30 cellular contexts compared by ENCODE assay signal in the genomic region with DNA sequence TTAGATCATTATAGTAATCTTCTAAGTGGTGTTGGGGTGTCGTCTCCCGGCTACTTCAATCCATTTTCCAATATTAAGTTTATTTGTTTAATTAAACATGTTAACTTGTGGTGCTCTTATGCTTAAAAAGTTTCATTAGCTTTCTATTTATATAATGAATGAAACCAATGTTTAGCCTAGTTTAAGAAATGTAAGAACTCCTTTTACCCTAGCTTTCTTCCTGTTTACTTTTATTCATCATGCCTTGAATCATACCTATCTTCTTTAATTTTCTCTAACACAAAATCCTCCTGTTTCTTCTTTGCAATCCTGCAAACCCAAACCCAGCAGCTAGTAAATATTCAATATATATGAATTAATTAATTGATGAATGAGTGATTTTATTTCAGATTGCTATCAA.
"Had no signal": no experiment of that assay in that cellular context is flagged by ENCODE, and none has a peak within 500 bp of the region (broad histone marks: within the 10 kb centered on the region; RNA-seq: fewer than 3 reads in every experiment).

No MANE protein-coding gene starts in this region.

- H3K4me3 ChIP-seq: colonic mucosa, coronary artery, dorsolateral prefrontal cortex, esophagus muscularis mucosa, esophagus squamous epithelium, gastrocnemius medialis, gastroesophageal sphincter, heart left ventricle, heart right ventricle, hepatocyte had no signal

- H2AFZ ChIP-seq: hepatocyte had no signal

- H3K4me1 ChIP-seq: colonic mucosa, esophagus muscularis mucosa, esophagus squamous epithelium, foreskin keratinocyte, gastrocnemius medialis, gastroesophageal sphincter, heart left ventricle, heart right ventricle had no signal

- FAIRE-seq: colon, endometrium, endothelial cell of umbilical vein, frontal cortex had no signal

- H3K4me2 ChIP-seq: hepatocyte had no signal

- ATAC-seq: effector memory CD8-positive, alpha-beta T cell; esophagus mucosa; foreskin keratinocyte; gastrocnemius medialis; gastroesophageal sphincter; heart left ventricle; heart right ventricle had no signal

- H3K27ac ChIP-seq: colonic mucosa, coronary artery, dorsolateral prefrontal cortex, epithelial cell of prostate, esophagus muscularis mucosa, esophagus squamous epithelium, foreskin keratinocyte, gastrocnemius medialis, gastroesophageal sphincter, heart left ventricle, heart right ventricle, hepatocyte had no signal

- H3K9me3 Mint-ChIP-seq: dendritic cell treated with granulocyte-macrophage colony-stimulating factor and Interleukin-4, amounts not matched to agents 40 ng/mL and 50 ng/mL, for 4 days; endodermal cell had no signal

- H3K27me3 ChIP-seq: colonic mucosa, dorsolateral prefrontal cortex, esophagus muscularis mucosa, esophagus squamous epithelium, foreskin keratinocyte, gastrocnemius medialis, gastroesophageal sphincter, heart left ventricle, heart right ventricle, hepatocyte had no signal

- H3K4me3 Mint-ChIP-seq: dendritic cell treated with granulocyte-macrophage colony-stimulating factor and Interleukin-4, amounts not matched to agents 40 ng/mL and 50 ng/mL, for 4 days; effector memory CD8-positive, alpha-beta T cell; endodermal cell had no signal

- DNase-seq: colonic mucosa; cortex of kidney; dermis blood vessel endothelial cell; dorsolateral prefrontal cortex; effector CD4-positive, alpha-beta T cell; effector CD8-positive, alpha-beta T cell; effector memory CD4-positive, alpha-beta T cell; effector memory CD8-positive, alpha-beta T cell; endodermal cell; erythroblast; esophagus squamous epithelium; foreskin fibroblast; foreskin keratinocyte; foreskin melanocyte; gastrocnemius medialis; glutamatergic neuron; head of caudate nucleus; heart left ventricle; heart right ventricle had no signal

- H3K4me1 Mint-ChIP-seq: endodermal cell had no signal

- H3K9me3 ChIP-seq: colonic mucosa, esophagus muscularis mucosa, esophagus squamous epithelium, gastrocnemius medialis, gastroesophageal sphincter, heart left ventricle had no signal

- H3K27ac Mint-ChIP-seq: dendritic cell treated with granulocyte-macrophage colony-stimulating factor and Interleukin-4, amounts not matched to agents 40 ng/mL and 50 ng/mL, for 4 days; effector memory CD8-positive, alpha-beta T cell; endodermal cell had no signal

- H3K79me2 ChIP-seq: hepatocyte had no signal

- H3K36me3 ChIP-seq: colonic mucosa, esophagus muscularis mucosa, esophagus squamous epithelium, gastrocnemius medialis, gastroesophageal sphincter, heart left ventricle, heart right ventricle had no signal

- H3K27me3 Mint-ChIP-seq: dendritic cell treated with granulocyte-macrophage colony-stimulating factor and Interleukin-4, amounts not matched to agents 40 ng/mL and 50 ng/mL, for 4 days; effector memory CD8-positive, alpha-beta T cell had no signal
